Comparison of ENCODE assay signal across 18 cellular contexts in the genomic region with DNA sequence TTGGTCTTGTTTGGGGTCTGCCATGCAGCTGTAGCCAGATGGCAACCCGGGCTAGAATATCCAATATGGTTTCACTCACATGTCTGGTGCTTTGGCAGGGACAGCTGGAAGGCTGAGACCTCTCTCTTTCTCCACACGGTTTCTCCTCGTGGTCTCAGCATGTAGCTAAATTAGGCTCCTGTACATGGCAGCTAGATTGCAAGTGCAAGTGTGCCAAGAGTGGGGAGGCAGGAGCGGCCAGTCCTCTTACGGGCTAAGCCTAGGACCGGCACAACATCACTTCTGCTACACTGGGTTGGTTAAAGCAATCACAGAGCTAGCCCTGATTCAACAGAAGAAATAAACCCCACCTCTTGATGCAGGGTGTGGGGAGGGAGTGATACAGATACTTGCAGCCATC. TPM values are rescaled to one million over a fixed set of nuclear protein-coding genes. Genes with fewer than 3 reads are reported as not detected.
DNase-seq lines count a peak whose midpoint lies in the region; ATAC-seq and TF ChIP-seq lines count a peak whose summit lies in the region.
"Had no signal": no experiment of that assay in that cellular context is flagged by ENCODE, and none has a peak within 500 bp of the region (broad histone marks: within the 10 kb centered on the region; RNA-seq: fewer than 3 reads in every experiment).

No MANE protein-coding gene starts in this region.

- peak in 1 of 9 donors; percentile 13 for TF ChIP-seq CTCF in heart right ventricle (IDR thresholded peaks at IDR 0.05)
- no peak for TF ChIP-seq CTCF in psoas muscle (IDR thresholded peaks at IDR 0.05)
- TF ChIP-seq CTCF in ascending aorta (IDR thresholded peaks at IDR 0.05) = no peak
- TF ChIP-seq CTCF in Caco-2 (IDR thresholded peaks at IDR 0.05; ENCODE audit: insufficient read depth in 1 of 2, low read depth in 1 of 2, low read length in 1 of 2, severe bottlenecking in 1 of 2, unreplicated experiment in 1 of 2) = no peak

- no peaks in the 10 kb centered on the region for H3K36me3 Mint-ChIP-seq in Caco-2 (ENCODE audit: insufficient read depth, unreplicated experiment)
- H3K36me3 Mint-ChIP-seq: CD8-positive, alpha-beta T cell had no signal

- BruUV-seq in Caco-2 (replicated peaks; lab: Mats Ljungman, UMichigan) = no TSS peak

- no peak overlapping the region for H3K27ac Mint-ChIP-seq in Caco-2 (ENCODE audit: unreplicated experiment)
- H3K27ac Mint-ChIP-seq: CD8-positive, alpha-beta T cell had no signal

- H3K9me3 ChIP-seq in heart right ventricle = no peaks in the 10 kb centered on the region
- H3K9me3 ChIP-seq in psoas muscle = no peaks in the 10 kb centered on the region
- H3K9me3 ChIP-seq in ascending aorta = no peaks in the 10 kb centered on the region
- no peaks in the 10 kb centered on the region for H3K9me3 ChIP-seq in Caco-2

- peak; percentile 81 to 98 (median 94) for ATAC-seq in heart right ventricle
- peak in 3 of 4 donors; percentile 53 to 99 (median 68) for ATAC-seq in psoas muscle
- ATAC-seq: CD8-positive, alpha-beta T cell had no signal

- in situ Hi-C loops in G401 (cut with HindIII; ENCODE audit: low sequenced_read_pairs) = no loop called here

- H3K4me3 ChIP-seq in heart right ventricle (no peak overlapping the region), psoas muscle (no peak overlapping the region), ascending aorta (no peak overlapping the region), Caco-2 (ENCODE audit: low read depth, low read length) (no peak overlapping the region)
- H3K4me3 ChIP-seq: BLaER1, MG63 had no signal

- 42 to 57% methylated on average over 6 of the region's 6 CpGs for WGBS in heart right ventricle, 2 donors
- 35 to 37% (median 36%) methylated on average over 6 of the region's 6 CpGs for WGBS in psoas muscle, 3 donors

- POLR2A ChIA-PET in Caco-2 (lab: Charles Lee) = no interaction called here

- DNase-seq in G401 (ENCODE audit: low spot score) = peak; percentile 87
- peak; percentile 92 for DNase-seq in NCI-H446 treated with DMSO at 0.1 percent for 48 hours (lab: John Stamatoyannopoulos, UW)
- peak; percentile 49 to 74 for DNase-seq in heart right ventricle
- no peak for DNase-seq in psoas muscle
- DNase-seq in ascending aorta (ENCODE audit: low spot score in 2 of 2) = no peak
- DNase-seq in Caco-2 = no peak
- no peak for DNase-seq in T-helper 9 cell
- DNase-seq: CD8-positive, alpha-beta T cell; DMS79 treated with DMSO at 0.1 percent for 48 hours; Kasumi-1; MG63; NCI-H1048; NCI-H1436; NCI-H2029 treated with DMSO at 0.1 percent for 48 hours; NCI-H510A treated with DMSO at 0.1 percent for 48 hours; SIG-M5 had no signal

- CTCF ChIA-PET in Caco-2 (lab: Charles Lee) = no interaction called here

- intact Hi-C loops in heart right ventricle (cut with DNase I) (loop anchor here in 3 of 10 donors (10.0 kb wide), 2 partner anchors 75 to 195 kb away; no protein-coding TSS in a partner anchor), psoas muscle (cut with DNase I) (no loop called here), ascending aorta (cut with DNase I) (no loop called here), Caco-2 (cut with micrococcal nuclease; ENCODE audit: unreplicated experiment) (no loop called here)

- H3K4me1 ChIP-seq in heart right ventricle = peaks cover 3 to 43% (median 17%) of the 10 kb centered on the region in 9 donors
- no peaks in the 10 kb centered on the region for H3K4me1 ChIP-seq in psoas muscle
- no peaks in the 10 kb centered on the region for H3K4me1 ChIP-seq in ascending aorta
- H3K4me1 ChIP-seq in Caco-2 = no peaks in the 10 kb centered on the region

- H3K27me3 Mint-ChIP-seq in Caco-2 (ENCODE audit: insufficient read depth, unreplicated experiment) = peaks cover 5% of the 10 kb centered on the region

- no peak overlapping the region for H3K4me3 Mint-ChIP-seq in Caco-2 (ENCODE audit: unreplicated experiment)
- H3K4me3 Mint-ChIP-seq: CD8-positive, alpha-beta T cell had no signal

- H3K36me3 ChIP-seq in heart right ventricle = no peaks in the 10 kb centered on the region
- H3K36me3 ChIP-seq in psoas muscle (ENCODE audit: insufficient read depth in 1 of 2, low read depth in 1 of 2) = no peaks in the 10 kb centered on the region
- H3K36me3 ChIP-seq in ascending aorta = no peaks in the 10 kb centered on the region
- H3K36me3 ChIP-seq in Caco-2 (ENCODE audit: control insufficient read depth, insufficient read depth, low read length) = no peaks in the 10 kb centered on the region
- H3K36me3 ChIP-seq: BLaER1, MG63 had no signal

- H3K27ac ChIP-seq in heart right ventricle (peak overlapping the region in 9 of 10 donors; percentile 31 to 79 (median 69)), psoas muscle (no peak overlapping the region), ascending aorta (no peak overlapping the region)
- H3K27ac ChIP-seq: BLaER1 had no signal

- H3K4me1 Mint-ChIP-seq in Caco-2 (ENCODE audit: low read depth, unreplicated experiment) = no peaks in the 10 kb centered on the region

- no peaks in the 10 kb centered on the region for H3K9me3 Mint-ChIP-seq in Caco-2 (ENCODE audit: unreplicated experiment)
- H3K9me3 Mint-ChIP-seq: CD8-positive, alpha-beta T cell had no signal

- H3K27me3 ChIP-seq in heart right ventricle (no peaks in the 10 kb centered on the region), psoas muscle (ENCODE audit: insufficient read depth in 3 of 3, low read length in 2 of 3) (no peaks in the 10 kb centered on the region), ascending aorta (no peaks in the 10 kb centered on the region), Caco-2 (replicated peaks; ENCODE audit: control insufficient read depth, insufficient read depth, low read length) (no peaks in the 10 kb centered on the region)
- H3K27me3 ChIP-seq: BLaER1, MG63 had no signal

RNA-seq across cellular contexts. Expression of a gene that starts 9.3 kb away (rescaled TPM):
- not detected in 2 replicates for total RNA-seq in G401 (2014; rRNA removed; shearing (Covaris generic))
- total RNA-seq in heart right ventricle = 100 to 1,000 TPM; 124 to 315 (median 197) TPM
- polyA plus RNA-seq in heart right ventricle = 10 to 100 TPM; 11.7 to 67.7 TPM
- 1 to 10 TPM in 1 of 4 donors, under 1 TPM in 3; 0.64 to 1.9 (median 0.84) TPM for total RNA-seq in psoas muscle
- polyA plus RNA-seq in psoas muscle = under 1 TPM; 0.20 to 0.42 (median 0.39) TPM
- total RNA-seq in ascending aorta = 1.4 TPM
- total RNA-seq in Caco-2 (2022) = not detected in 2 replicates
- total RNA-seq: A673; CD8-positive, alpha-beta T cell had no signal

Comparison
In these comparisons a context has a peak if more than half of its experiments do, and no peak if none do; other contexts are left out.
1. DNase-seq: peak in G401 (single experiment), NCI-H446 treated with DMSO at 0.1 percent for 48 hours (single experiment) and heart right ventricle (2 of 2); none in psoas muscle (0 of 2), ascending aorta (0 of 2), Caco-2 (0 of 2) and T-helper 9 cell (single experiment).
2. H3K27ac ChIP-seq: peak in heart right ventricle (9 of 10); none in psoas muscle (single experiment) and ascending aorta (0 of 2).
3. RNA of a gene that starts 9.3 kb away (total RNA-seq): 124 to 315 TPM in heart right ventricle; 1.4 TPM in ascending aorta (single experiment), 0.64 to 1.9 TPM in psoas muscle, not detected in G401 and not detected in Caco-2; every median in the first group is over 10 times any median in the second.